Comparison of ENCODE assay signal across 20 cellular contexts in genomic region chr16:4966736-4967453, GRCh38. TPM values are rescaled to one million over a fixed set of nuclear protein-coding genes. Genes with fewer than 3 reads are reported as not detected.
DNase-seq lines count a peak whose midpoint lies in the region; ATAC-seq and TF ChIP-seq lines count a peak whose summit lies in the region.
"Had no signal": no experiment of that assay in that cellular context is flagged by ENCODE, and none has a peak within 500 bp of the region (broad histone marks: within the 10 kb centered on the region; RNA-seq: fewer than 3 reads in every experiment).

No MANE protein-coding gene starts in this region.

- 74% methylated on average over 10 of the region's 10 CpGs for WGBS in right cardiac atrium
- 70 to 78% methylated on average over 3 to 5 of the region's 10 CpGs for WGBS in gastroesophageal sphincter (ENCODE audit: low coverage in 1 of 2), 2 donors

- H3K4me3 ChIP-seq in right cardiac atrium (ENCODE audit: low read length) (no peak overlapping the region), gastrocnemius medialis (no peak overlapping the region), gastroesophageal sphincter (no peak overlapping the region)
- H3K4me3 ChIP-seq: GM12878, GM23338, MG63 had no signal

- intact Hi-C loops in Right ventricle myocardium superior (cut with DNase I) = no loop called here
- intact Hi-C loops in right cardiac atrium (cut with DNase I) = no loop called here
- intact Hi-C loops in gastrocnemius medialis (cut with DNase I; ENCODE audit: low total_unique reads) = no loop called here

- TF ChIP-seq POLR2A in gastrocnemius medialis (IDR thresholded peaks at IDR 0.05) (no peak), gastroesophageal sphincter (IDR thresholded peaks at IDR 0.05) (no peak)

- H3K36me3 ChIP-seq in gastrocnemius medialis (no peaks in the 10 kb centered on the region), gastroesophageal sphincter (no peaks in the 10 kb centered on the region)
- H3K36me3 ChIP-seq: MG63 had no signal

- in situ Hi-C loops in gastrocnemius medialis (cut with MboI; ENCODE audit: low sequenced_read_pairs in 4 of 4) = loop anchor here in 1 of 4 donors (25.0 kb wide), 1 partner anchor 480 kb away; the partner anchor contains the start of gene HMOX2

- H3K27me3 ChIP-seq in right cardiac atrium (ENCODE audit: control insufficient read depth, insufficient read depth) (no peaks in the 10 kb centered on the region), layer of hippocampus (ENCODE audit: control insufficient read depth, insufficient read depth, low read length) (no peaks in the 10 kb centered on the region), gastrocnemius medialis (no peaks in the 10 kb centered on the region), gastroesophageal sphincter (peaks cover 6% of the 10 kb centered on the region)

- H3K27ac ChIP-seq in right cardiac atrium (ENCODE audit: low read length) = no peak overlapping the region
- peak overlapping the region; percentile 52 for H3K27ac ChIP-seq in layer of hippocampus (ENCODE audit: low read depth, low read length)
- H3K27ac ChIP-seq in gastrocnemius medialis = peak overlapping the region in 3 of 4 donors; percentile 3 to 76 (median 60)
- no peak overlapping the region for H3K27ac ChIP-seq in gastroesophageal sphincter

- H3K9me3 ChIP-seq in right cardiac atrium (ENCODE audit: control insufficient read depth, low read length) = no peaks in the 10 kb centered on the region
- H3K9me3 ChIP-seq in gastrocnemius medialis = no peaks in the 10 kb centered on the region
- H3K9me3 ChIP-seq in gastroesophageal sphincter = no peaks in the 10 kb centered on the region
- H3K9me3 ChIP-seq: MG63 had no signal

- DNase-seq in Right ventricle myocardium superior = peak; percentile 15
- no peak for DNase-seq in right cardiac atrium
- no peak for DNase-seq in gastrocnemius medialis
- no peak for DNase-seq in NCI-H1417 (lab: John Stamatoyannopoulos, UW)
- no peak for DNase-seq in activated naive CD4-positive, alpha-beta T cell (lab: John Stamatoyannopoulos, UW)
- DNase-seq: 8988T; CD4-positive, alpha-beta memory T cell; DMS79; MG63; NCI-H1092 treated with DMSO at 0.1 percent for 48 hours; NCI-H1694; NCI-H524 had no signal

- ATAC-seq in Right ventricle myocardium superior (ENCODE audit: poor library complexity) = no peak
- no peak for ATAC-seq in right cardiac atrium
- no peak for ATAC-seq in gastrocnemius medialis
- ATAC-seq in HG02642 (IDR thresholded peaks at IDR 0.05; ENCODE audit: poor library complexity, unreplicated experiment) = no peak
- ATAC-seq in gastroesophageal sphincter = no peak
- ATAC-seq: GM12878, GM23338, Panc1, Right ventricle myocardium inferior had no signal

- no peak for TF ChIP-seq EP300 in gastroesophageal sphincter (IDR thresholded peaks at IDR 0.05)

- H3K4me1 ChIP-seq in right cardiac atrium (ENCODE audit: control insufficient read depth, insufficient read depth, low read length) = no peaks in the 10 kb centered on the region
- peaks cover 32 to 41% of the 10 kb centered on the region in 2 donors for H3K4me1 ChIP-seq in gastrocnemius medialis
- no peaks in the 10 kb centered on the region for H3K4me1 ChIP-seq in gastroesophageal sphincter

- TF ChIP-seq CTCF in gastrocnemius medialis (IDR thresholded peaks at IDR 0.05 in 4 of 5, conservative IDR thresholded peaks at IDR 0.05 in 1 of 5) = no peak
- TF ChIP-seq CTCF in gastroesophageal sphincter (IDR thresholded peaks at IDR 0.05) = no peak

RNA-seq across cellular contexts. Expression of gene SEC14L5, which starts 8.8 kb away (rescaled TPM):
- total RNA-seq in Right ventricle myocardium superior = 26.2 TPM
- 1 to 10 TPM in 3 of 4 donors, under 1 TPM in 1; 0.57 to 3.8 (median 2.1) TPM for total RNA-seq in right cardiac atrium
- 1.4 TPM for polyA plus RNA-seq in right cardiac atrium
- total RNA-seq in gastrocnemius medialis = 1 to 10 TPM in 3 of 4 donors, under 1 TPM in 1; 0.85 to 5.8 (median 1.5) TPM
- total RNA-seq in gastroesophageal sphincter = 1 to 10 TPM in 1 of 4 donors, under 1 TPM in 3; 0.16 to 1.3 (median 0.75) TPM
- total RNA-seq: CD4-positive, alpha-beta memory T cell; GM12878 had no signal
- polyA plus RNA-seq: BJ; CD4-positive, alpha-beta memory T cell had no signal

RNA-seq across cellular contexts. Expression of gene PPL, which starts 29.9 kb away (rescaled TPM):
- 14.9 TPM for total RNA-seq in Right ventricle myocardium superior
- 10 to 100 TPM in 2 of 4 donors, 1 to 10 TPM in 2; 3.9 to 19.1 (median 8.4) TPM for total RNA-seq in right cardiac atrium
- 5.0 TPM for polyA plus RNA-seq in right cardiac atrium
- 10 to 100 TPM; 12.8 to 23.1 (median 18.3) TPM for total RNA-seq in gastrocnemius medialis
- total RNA-seq in gastroesophageal sphincter = 10 to 100 TPM; 53.7 to 82.5 (median 76.5) TPM
- total RNA-seq: CD4-positive, alpha-beta memory T cell had no signal

Comparison
In these comparisons a context has a peak if more than half of its experiments do, and no peak if none do; other contexts are left out.
1. H3K27ac ChIP-seq: peak in layer of hippocampus (single experiment) and gastrocnemius medialis (3 of 4); none in right cardiac atrium (single experiment) and gastroesophageal sphincter (0 of 4).